ENCODE assay signal across 8 cellular contexts in genomic region chr10:17025444-17026295, GRCh38.
A peak's percentile ranks its signal among the peaks of the same experiment; 100 is the strongest.
DNase-seq lines count a peak whose midpoint lies in the region; ATAC-seq and TF ChIP-seq lines count a peak whose summit lies in the region.

No MANE protein-coding gene starts in this region.

- no peak overlapping the region for H3K4me3 ChIP-seq in CD8-positive, alpha-beta T cell (ENCODE audit: low read depth, low read length)
- peak overlapping the region in 1 of 2 experiments; percentile 16; a peak in 1 of 4 replicates for H3K4me3 ChIP-seq in SK-N-SH (ENCODE audit: low read depth in 2 of 2, low read length in 1 of 2)
- no peak overlapping the region for H3K4me3 ChIP-seq in left ventricle myocardium inferior

- no peaks in the 10 kb centered on the region for H3K79me2 ChIP-seq in SK-N-SH (ENCODE audit: insufficient read depth)

- peak overlapping the region; percentile 42 for H3K4me3 Mint-ChIP-seq in CD8-positive, alpha-beta T cell
- H3K4me3 Mint-ChIP-seq in activated naive CD8-positive, alpha-beta T cell treated with anti-CD3 and anti-CD28 coated beads for 36 hours: peak overlapping the region; percentile 66

- no peaks in the 10 kb centered on the region for H3K36me3 Mint-ChIP-seq in CD8-positive, alpha-beta T cell
- H3K36me3 Mint-ChIP-seq in activated naive CD8-positive, alpha-beta T cell treated with anti-CD3 and anti-CD28 coated beads for 36 hours: no peaks in the 10 kb centered on the region

- H3K9me3 Mint-ChIP-seq in CD8-positive, alpha-beta T cell: no peaks in the 10 kb centered on the region
- H3K9me3 Mint-ChIP-seq in activated naive CD8-positive, alpha-beta T cell treated with anti-CD3 and anti-CD28 coated beads for 36 hours: no peaks in the 10 kb centered on the region

- POLR2A ChIA-PET in CD8-positive, alpha-beta T cell (lab: Charles Lee): interaction anchor here (0.7 kb wide), 1 partner anchor 213 kb away, joined by 3 read pairs; no protein-coding TSS in a partner anchor
- POLR2A ChIA-PET in SK-N-SH (lab: Yijun Ruan, JAX): no interaction called here

- CTCF ChIA-PET in CD8-positive, alpha-beta T cell (lab: Charles Lee): no interaction called here
- CTCF ChIA-PET in SK-N-SH (lab: Yijun Ruan, JAX): interaction anchor here (0.8 kb wide), 1 partner anchor 205 kb away, joined by 3 read pairs; no protein-coding TSS in a partner anchor

- peak; percentile 53 to 99; a peak in 3 of 4 replicates for TF ChIP-seq EP300 in SK-N-SH (IDR thresholded peaks at IDR 0.05; ENCODE audit: borderline replicate concordance in 1 of 2, low read depth in 1 of 2, low read length in 1 of 2)

- no peak overlapping the region for H2AFZ ChIP-seq in SK-N-SH (ENCODE audit: low read depth)

- H3K36me3 ChIP-seq in CD8-positive, alpha-beta T cell (ENCODE audit: insufficient read depth, low read length): no peaks in the 10 kb centered on the region
- no peaks in the 10 kb centered on the region for H3K36me3 ChIP-seq in SK-N-SH (replicated peaks in 1 of 2; ENCODE audit: control insufficient read depth in 1 of 2, insufficient read depth in 2 of 2, low read length in 1 of 2)
- H3K36me3 ChIP-seq in left ventricle myocardium inferior: no peaks in the 10 kb centered on the region

- H3K27me3 Mint-ChIP-seq in CD8-positive, alpha-beta T cell (ENCODE audit: low read depth): no peaks in the 10 kb centered on the region
- no peaks in the 10 kb centered on the region for H3K27me3 Mint-ChIP-seq in activated naive CD8-positive, alpha-beta T cell treated with anti-CD3 and anti-CD28 coated beads for 36 hours

- no peak for TF ChIP-seq CTCF in CD8-positive, alpha-beta T cell (IDR thresholded peaks at IDR 0.05)
- no peak for TF ChIP-seq CTCF in SK-N-SH (IDR thresholded peaks at IDR 0.05)
- TF ChIP-seq CTCF in left ventricle myocardium inferior (IDR thresholded peaks at IDR 0.05; ENCODE audit: borderline replicate concordance): no peak

- intact Hi-C loops in CD8-positive, alpha-beta T cell (cut with DNase I, micrococcal nuclease): loop anchor here (1.0 to 10.0 kb wide), 6 partner anchors 35 to 619 kb away; partner anchors contain the start of genes STAM (in 1 of the 2) and VIM (in 1 of the 2)
- intact Hi-C loops in left ventricle myocardium inferior (cut with micrococcal nuclease): no loop called here

- 14% methylated on average over 6 of the region's 7 CpGs for WGBS in SK-N-SH (ENCODE audit: low lambda C conversion rate)

- H3K27ac ChIP-seq in CD8-positive, alpha-beta T cell (ENCODE audit: low read depth, low read length): peak overlapping the region; percentile 72
- H3K27ac ChIP-seq in SK-N-SH (ENCODE audit: low read depth in 2 of 2, low read length in 1 of 2) (peak overlapping the region; percentile 88 to 100), left ventricle myocardium inferior (replicated peaks) (peak overlapping the region; percentile 79)

- peak overlapping the region; percentile 85 for H3K9ac ChIP-seq in SK-N-SH

- peak in 6 of 7 experiments; percentile 23 to 63 (median 54) for DNase-seq in CD8-positive, alpha-beta T cell
- DNase-seq in SK-N-SH: peak; percentile 19
- DNase-seq in activated naive CD8-positive, alpha-beta T cell treated with anti-CD3 and anti-CD28 coated beads for 36 hours: peak; percentile 83
- DNase-seq in left ventricle myocardium inferior: no peak
- DNase-seq in stimulated activated CD4-positive, alpha-beta T cell treated with anti-CD3 and anti-CD28 coated beads, Interleukin-12 subunit alpha, Interleukin-12 subunit beta, amount 100 ng/mL, for 48 hours (ENCODE audit: low read depth in 2 of 3, low spot score in 1 of 3): peak; percentile 63 to 75 (median 67)
- DNase-seq in SHP77 (lab: John Stamatoyannopoulos, UW): no peak

- ATAC-seq in CD8-positive, alpha-beta T cell: peak; percentile 8
- no peak for ATAC-seq in HG02610 (IDR thresholded peaks at IDR 0.05; ENCODE audit: unreplicated experiment)
- no peak for ATAC-seq in HG02870 (IDR thresholded peaks at IDR 0.05; ENCODE audit: unreplicated experiment)

- H3K27ac Mint-ChIP-seq in CD8-positive, alpha-beta T cell: peak overlapping the region; percentile 98
- H3K27ac Mint-ChIP-seq in activated naive CD8-positive, alpha-beta T cell treated with anti-CD3 and anti-CD28 coated beads for 36 hours: peak overlapping the region; percentile 97

- H3K9me3 ChIP-seq in CD8-positive, alpha-beta T cell (ENCODE audit: low read length): no peaks in the 10 kb centered on the region
- no peaks in the 10 kb centered on the region for H3K9me3 ChIP-seq in SK-N-SH
- no peaks in the 10 kb centered on the region for H3K9me3 ChIP-seq in left ventricle myocardium inferior (replicated peaks)

- no peaks in the 10 kb centered on the region for H3K9me2 ChIP-seq in SK-N-SH

- H3K27me3 ChIP-seq in CD8-positive, alpha-beta T cell (ENCODE audit: insufficient read depth, low read length): no peaks in the 10 kb centered on the region
- no peaks in the 10 kb centered on the region for H3K27me3 ChIP-seq in SK-N-SH (ENCODE audit: insufficient read depth)
- no peaks in the 10 kb centered on the region for H3K27me3 ChIP-seq in left ventricle myocardium inferior (ENCODE audit: low read depth)

- peaks cover 60% of the 10 kb centered on the region for H3F3A ChIP-seq in SK-N-SH (replicated peaks; ENCODE audit: insufficient read depth)

- no peak for TF ChIP-seq RAD21 in SK-N-SH (IDR thresholded peaks at IDR 0.05; ENCODE audit: low read length)

- H3K4me1 ChIP-seq in CD8-positive, alpha-beta T cell (ENCODE audit: insufficient read depth, low read length): peaks cover 86% of the 10 kb centered on the region
- H3K4me1 ChIP-seq in SK-N-SH (ENCODE audit: control insufficient read depth in 1 of 2, insufficient read depth in 2 of 2, low read depth in 1 of 2, low read length in 1 of 2) (peaks cover 29 to 67% of the 10 kb centered on the region in 2 experiments), left ventricle myocardium inferior (peaks cover 69% of the 10 kb centered on the region)

- H4K20me1 ChIP-seq in SK-N-SH (ENCODE audit: insufficient read depth): no peaks in the 10 kb centered on the region

- H3K4me1 Mint-ChIP-seq in CD8-positive, alpha-beta T cell (ENCODE audit: low read depth): peaks cover 80% of the 10 kb centered on the region
- peaks cover 69% of the 10 kb centered on the region for H3K4me1 Mint-ChIP-seq in activated naive CD8-positive, alpha-beta T cell treated with anti-CD3 and anti-CD28 coated beads for 36 hours

- H3K4me2 ChIP-seq in SK-N-SH: peak overlapping the region; percentile 70

TF ChIP-seq in SK-N-SH, 30 proteins besides CTCF, POLR2A, EP300 and RAD21 (continues in another document):
- TF ChIP-seq SMC3 (IDR thresholded peaks at IDR 0.05; ENCODE audit: low read depth, low read length) (no peak), NRF1 (IDR thresholded peaks at IDR 0.05; ENCODE audit: low read depth, low read length) (no peak), TCF12 (IDR thresholded peaks at IDR 0.05) (peak; percentile 96), RXRA (IDR thresholded peaks at IDR 0.05; ENCODE audit: borderline replicate concordance, low read depth) (peak; percentile 76; the same call in 1 of the 2 replicates), CHD2 (IDR thresholded peaks at IDR 0.05; ENCODE audit: low read length, partially characterized antibody) (no peak), PBX3 (IDR thresholded peaks at IDR 0.05) (peak; percentile 83), MXI1 (IDR thresholded peaks at IDR 0.05; ENCODE audit: low read depth, low read length) (0 out of 2 replicates have a peak, but pooled peaks have one; percentile 31), GABPA (IDR thresholded peaks at IDR 0.05; ENCODE audit: low read depth) (no peak), GATA2 (CRISPR knock-in tag; IDR thresholded peaks at IDR 0.05) (peak; percentile 67), USF1 (IDR thresholded peaks at IDR 0.05; ENCODE audit: borderline replicate concordance, low read depth) (no peak), RCOR1 (IDR thresholded peaks at IDR 0.05; ENCODE audit: low read length) (peak; percentile 72; the same call in 1 of the 2 replicates), POLR2AphosphoS5 (IDR thresholded peaks at IDR 0.05; ENCODE audit: low read depth, low read length) (no peak; the same call in none of the 2 replicates), TEAD4 (IDR thresholded peaks at IDR 0.05; ENCODE audit: borderline replicate concordance, insufficient read depth) (peak; percentile 94), YY1 (IDR thresholded peaks at IDR 0.05; ENCODE audit: low read depth) (peak; percentile 20; the same call in 1 of the 2 replicates), FOXJ3 (CRISPR knock-in tag; IDR thresholded peaks at IDR 0.05) (no peak), MAX (IDR thresholded peaks at IDR 0.05; ENCODE audit: low read depth) (peak; percentile 46), JUND (IDR thresholded peaks at IDR 0.05) (peak; percentile 89)

Comparison
In these comparisons a context has a peak if more than half of its experiments do, and no peak if none do; other contexts are left out.
1. DNase-seq: peak in CD8-positive, alpha-beta T cell (6 of 7), SK-N-SH (single experiment), activated naive CD8-positive, alpha-beta T cell treated with anti-CD3 and anti-CD28 coated beads for 36 hours (single experiment) and stimulated activated CD4-positive, alpha-beta T cell treated with anti-CD3 and anti-CD28 coated beads, Interleukin-12 subunit alpha, Interleukin-12 subunit beta, amount 100 ng/mL, for 48 hours (3 of 3); none in left ventricle myocardium inferior (single experiment) and SHP77 (0 of 2).
2. Peak in every context shown above with its lines, with median percentiles within 50 percentile points of each other: H3K27ac ChIP-seq.